ENCODE assay signal across 9 cellular contexts in genomic region chr4:70927502-70928139, GRCh38. TPM values are rescaled to one million over a fixed set of nuclear protein-coding genes. Genes with fewer than 3 reads are reported as not detected.
DNase-seq lines count a peak whose midpoint lies in the region; ATAC-seq and TF ChIP-seq lines count a peak whose summit lies in the region.
"Had no signal": no experiment of that assay in that cellular context is flagged by ENCODE, and none has a peak within 500 bp of the region (broad histone marks: within the 10 kb centered on the region; RNA-seq: fewer than 3 reads in every experiment).

No MANE protein-coding gene starts in this region.

- TF ChIP-seq CTCF in GM12875 (IDR thresholded peaks at IDR 0.05; ENCODE audit: borderline replicate concordance, insufficient read depth, low read depth, low read length): 0 out of 2 replicates have a peak, but pooled peaks have one; percentile 12
- no peak for TF ChIP-seq CTCF in esophagus muscularis mucosa (IDR thresholded peaks at IDR 0.05)
- TF ChIP-seq CTCF in foreskin keratinocyte (conservative IDR thresholded peaks at IDR 0.05): no peak
- TF ChIP-seq CTCF in osteocyte (IDR thresholded peaks at IDR 0.05): no peak

- H3K27ac Mint-ChIP-seq in osteocyte (ENCODE audit: unreplicated experiment): no peak overlapping the region

- no peak for TF ChIP-seq EP300 in esophagus muscularis mucosa (IDR thresholded peaks at IDR 0.05)

- WGBS in esophagus muscularis mucosa: 70% methylated on average over 8 of the region's 8 CpGs

- intact Hi-C loops in esophagus muscularis mucosa (cut with DNase I): no loop called here

- H3K4me1 ChIP-seq in esophagus muscularis mucosa: peaks cover 0 to 50% (median 25%) of the 10 kb centered on the region in 4 donors
- H3K4me1 ChIP-seq in foreskin keratinocyte: no peaks in the 10 kb centered on the region

- H3K27me3 Mint-ChIP-seq in osteocyte (ENCODE audit: unreplicated experiment): no peaks in the 10 kb centered on the region

- no peak for TF ChIP-seq POLR2A in esophagus muscularis mucosa (IDR thresholded peaks at IDR 0.05; ENCODE audit: low read depth)

- H3K4me3 ChIP-seq in GM12875 (ENCODE audit: low read depth, low read length) (peak overlapping the region; percentile 42), esophagus muscularis mucosa (no peak overlapping the region)

- ATAC-seq in GM21447 (IDR thresholded peaks at IDR 0.05; ENCODE audit: unreplicated experiment): peak; percentile 40
- ATAC-seq in HG03571 (IDR thresholded peaks at IDR 0.05; ENCODE audit: unreplicated experiment): peak; percentile 45
- no peak for ATAC-seq in foreskin keratinocyte
- ATAC-seq: HCT116 had no signal

- H3K36me3 Mint-ChIP-seq in osteocyte (ENCODE audit: unreplicated experiment): no peaks in the 10 kb centered on the region

- H3K27me3 ChIP-seq in esophagus muscularis mucosa: no peaks in the 10 kb centered on the region
- H3K27me3 ChIP-seq in foreskin keratinocyte: no peaks in the 10 kb centered on the region

- peak; percentile 64 for DNase-seq in esophagus muscularis mucosa (ENCODE audit: extremely low spot score)
- DNase-seq in SIG-M5 treated with dmso at 0.1 percent for 504 hours (lab: John Stamatoyannopoulos, UW; ENCODE audit: unreplicated experiment): no peak
- no peak for DNase-seq in SW480 (ENCODE audit: low spot score)
- DNase-seq in foreskin keratinocyte: no peak
- no peak for DNase-seq in osteocyte (ENCODE audit: extremely low spot score, unreplicated experiment)

- H3K9me3 ChIP-seq in esophagus muscularis mucosa: no peaks in the 10 kb centered on the region

- H3K4me1 Mint-ChIP-seq in osteocyte (ENCODE audit: unreplicated experiment): peaks cover 49% of the 10 kb centered on the region

- H3K27ac ChIP-seq in esophagus muscularis mucosa (replicated peaks in 1 of 4): no peak overlapping the region
- H3K27ac ChIP-seq in foreskin keratinocyte: no peak overlapping the region

- no peaks in the 10 kb centered on the region for H3K9me3 Mint-ChIP-seq in osteocyte (ENCODE audit: unreplicated experiment)

- H3K36me3 ChIP-seq in esophagus muscularis mucosa: no peaks in the 10 kb centered on the region

- H3K4me3 Mint-ChIP-seq in osteocyte (ENCODE audit: unreplicated experiment): no peak overlapping the region

RNA-seq across cellular contexts. Expression of gene MOB1B, which starts 25.5 kb away (rescaled TPM):
- total RNA-seq in esophagus muscularis mucosa: 10 to 100 TPM; 15.0 to 19.4 (median 16.6) TPM
- 20.2 and 20.6 TPM in 2 replicates for total RNA-seq in foreskin keratinocyte
- polyA plus RNA-seq in foreskin keratinocyte: 4.2 and 4.6 TPM in 2 replicates
- total RNA-seq in osteocyte: 25.6 and 26.0 TPM in 2 replicates
